16 cellular contexts compared by ENCODE assay signal in the genomic region with DNA sequence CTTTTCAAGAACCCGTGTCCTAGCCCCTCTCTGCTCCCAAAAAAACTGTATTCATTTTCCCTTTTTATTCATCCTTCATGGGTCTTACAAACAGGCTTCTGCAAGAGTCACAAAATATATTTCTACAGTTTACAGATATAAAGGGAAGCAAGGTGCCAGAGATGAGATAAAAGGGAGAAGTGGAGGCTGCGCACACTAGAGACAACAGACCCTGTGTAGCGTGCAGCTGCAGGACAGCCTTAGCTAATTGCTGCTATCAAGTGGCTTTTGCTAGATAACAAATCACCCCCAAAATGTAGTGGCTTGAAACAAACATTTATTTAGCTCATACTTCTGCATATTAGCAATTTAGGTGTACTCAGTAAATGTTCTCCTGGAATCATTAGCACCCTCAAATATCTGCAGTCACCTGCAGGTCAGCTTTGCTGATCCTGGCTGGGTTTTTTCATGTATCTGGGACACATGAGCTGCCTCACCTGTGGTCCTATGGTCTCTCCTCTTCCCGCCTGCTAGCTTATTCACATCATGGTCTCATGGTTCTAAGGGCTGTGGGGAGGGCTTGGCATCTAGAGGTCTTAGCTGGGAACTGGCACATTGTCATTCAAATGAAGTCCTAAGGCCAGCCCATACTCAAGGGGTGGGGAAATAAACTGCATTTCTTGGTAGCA. TPM values are rescaled to one million over a fixed set of nuclear protein-coding genes. Genes with fewer than 3 reads are reported as not detected.
DNase-seq lines count a peak whose midpoint lies in the region; ATAC-seq, FAIRE-seq and TF ChIP-seq lines count a peak whose summit lies in the region.
"Had no signal": no experiment of that assay in that cellular context is flagged by ENCODE, and none has a peak within 500 bp of the region (broad histone marks: within the 10 kb centered on the region; RNA-seq: fewer than 3 reads in every experiment).

No MANE protein-coding gene starts in this region.

- H3K27me3 Mint-ChIP-seq in GM23338 (ENCODE audit: insufficient read depth, low read depth, poor library complexity): peaks cover 2% of the 10 kb centered on the region
- H3K27me3 Mint-ChIP-seq: activated B cell treated with CpG ODN at 0.5 μM for 24 hours had no signal

- H3K4me2 ChIP-seq in GM23338: no peak overlapping the region
- no peak overlapping the region for H3K4me2 ChIP-seq in GM12878 (ENCODE audit: control insufficient read depth, insufficient read depth)
- H3K4me2 ChIP-seq in smooth muscle cell: peak overlapping the region; percentile 35

- H3K27ac ChIP-seq in GM23338 (ENCODE audit: low read depth): no peak overlapping the region
- H3K27ac ChIP-seq in GM12878 (ENCODE audit: control insufficient read depth, insufficient read depth): no peak overlapping the region
- peak overlapping the region in 2 of 3 donors; percentile 17 to 44 for H3K27ac ChIP-seq in right lobe of liver
- H3K27ac ChIP-seq in smooth muscle cell (ENCODE audit: low read depth): no peak overlapping the region
- H3K27ac ChIP-seq: epithelial cell of prostate had no signal

- no peak overlapping the region for H3K27ac Mint-ChIP-seq in GM23338
- H3K27ac Mint-ChIP-seq: activated B cell treated with CpG ODN at 0.5 μM for 24 hours; CD8-positive, alpha-beta memory T cell had no signal

- H3K9ac ChIP-seq in GM12878 (ENCODE audit: control insufficient read depth, insufficient read depth, low read length): no peak overlapping the region
- H3K9ac ChIP-seq in smooth muscle cell (ENCODE audit: low read depth): no peak overlapping the region

- TF ChIP-seq CTCF in GM23338 (conservative IDR thresholded peaks at IDR 0.05; ENCODE audit: low read depth in 2 of 2) (no peak), GM12878 (IDR thresholded peaks at IDR 0.05 in 2 of 3, conservative IDR thresholded peaks at IDR 0.05 in 1 of 3; ENCODE audit: control insufficient read depth in 2 of 3, extremely low read depth in 1 of 3, insufficient read depth in 1 of 3, low read depth in 3 of 3, low read length in 3 of 3) (no peak), right lobe of liver (IDR thresholded peaks at IDR 0.05) (no peak), smooth muscle cell (IDR thresholded peaks at IDR 0.05; ENCODE audit: borderline replicate concordance, insufficient read depth, poor library complexity, severe bottlenecking) (no peak)

- no peak for TF ChIP-seq EP300 in GM12878 (IDR thresholded peaks at IDR 0.05; ENCODE audit: borderline replicate concordance in 1 of 2, control insufficient read depth in 1 of 2, low read depth in 2 of 2, low read length in 2 of 2)

- TF ChIP-seq POLR2A in GM12878 (IDR thresholded peaks at IDR 0.05; ENCODE audit: low read depth, low read length): no peak
- no peak for TF ChIP-seq POLR2A in right lobe of liver (IDR thresholded peaks at IDR 0.05)

- in situ Hi-C loops in GM12878 (cut with MboI): no loop called here

- H3K9me3 Mint-ChIP-seq in GM23338: peaks cover 7% of the 10 kb centered on the region; the same call in 2 of the 3 replicates
- H3K9me3 Mint-ChIP-seq: CD8-positive, alpha-beta memory T cell had no signal

- SMC1A ChIA-PET in GM12878 (lab: Charles Lee; ENCODE audit: uncharacterized antibody, unreplicated experiment): interaction anchor here (3.7 kb wide), 1 partner anchor 8 kb away, joined by 22 read pairs; no protein-coding TSS in a partner anchor

- H3K79me2 ChIP-seq in GM23338 (replicated peaks; ENCODE audit: insufficient read depth): no peaks in the 10 kb centered on the region
- no peaks in the 10 kb centered on the region for H3K79me2 ChIP-seq in GM12878 (ENCODE audit: control insufficient read depth, insufficient read depth, low read length)
- H3K79me2 ChIP-seq in smooth muscle cell (ENCODE audit: low read depth): no peaks in the 10 kb centered on the region

- CTCF ChIA-PET in GM12878 (lab: Yijun Ruan, JAX): interaction anchor here (0.8 to 1.1 kb wide), 2 partner anchors 9 to 12 kb away, joined by 3 to 7 read pairs; no protein-coding TSS in a partner anchor

- BruUV-seq in GM12878 (replicated peaks; lab: Mats Ljungman, UMichigan): no TSS peak

- H3K27me3 ChIP-seq in GM23338 (ENCODE audit: insufficient read depth): no peaks in the 10 kb centered on the region
- H3K27me3 ChIP-seq in GM12878 (replicated peaks in 1 of 2; ENCODE audit: control insufficient read depth in 2 of 2, insufficient read depth in 2 of 2, low read length in 1 of 2): no peaks in the 10 kb centered on the region
- no peaks in the 10 kb centered on the region for H3K27me3 ChIP-seq in right lobe of liver
- no peaks in the 10 kb centered on the region for H3K27me3 ChIP-seq in smooth muscle cell (ENCODE audit: low read depth)

- H3K36me3 ChIP-seq in GM23338 (ENCODE audit: insufficient read depth): no peaks in the 10 kb centered on the region
- no peaks in the 10 kb centered on the region for H3K36me3 ChIP-seq in GM12878 (ENCODE audit: control insufficient read depth in 2 of 2, insufficient read depth in 2 of 2, low read length in 1 of 2)
- no peaks in the 10 kb centered on the region for H3K36me3 ChIP-seq in right lobe of liver
- no peaks in the 10 kb centered on the region for H3K36me3 ChIP-seq in smooth muscle cell (ENCODE audit: low read depth)

- no peaks in the 10 kb centered on the region for H4K20me1 ChIP-seq in GM23338 (replicated peaks; ENCODE audit: insufficient read depth)
- H4K20me1 ChIP-seq in GM12878 (ENCODE audit: control insufficient read depth, insufficient read depth): no peaks in the 10 kb centered on the region
- H4K20me1 ChIP-seq in smooth muscle cell (ENCODE audit: low read depth): no peaks in the 10 kb centered on the region

- WGBS in GM12878 (ENCODE audit: insufficient coverage, insufficient replicate concordance, low lambda C conversion rate, missing lambda C conversion rate): 87% methylated on average over 4 of the region's 4 CpGs
- 96% methylated on average over 4 of the region's 4 CpGs for WGBS in right lobe of liver (ENCODE audit: insufficient coverage, low coverage, low lambda C conversion rate, missing lambda C conversion rate)
- 92% methylated on average over 4 of the region's 4 CpGs for WGBS in smooth muscle cell (ENCODE audit: low lambda C conversion rate)

- intact Hi-C loops in GM12878 (cut with micrococcal nuclease; ENCODE audit: unreplicated experiment): no loop called here
- intact Hi-C loops in right lobe of liver (cut with DNase I): no loop called here

- RAD21 ChIA-PET in GM12878 (lab: Charles Lee; ENCODE audit: unreplicated experiment): no interaction called here

- no peak overlapping the region for H3K4me3 Mint-ChIP-seq in GM23338
- H3K4me3 Mint-ChIP-seq: activated B cell treated with CpG ODN at 0.5 μM for 24 hours; CD8-positive, alpha-beta memory T cell had no signal

- H3K4me1 ChIP-seq in GM23338 (ENCODE audit: insufficient read depth): no peaks in the 10 kb centered on the region
- peaks cover 15% of the 10 kb centered on the region for H3K4me1 ChIP-seq in GM12878 (ENCODE audit: control insufficient read depth, insufficient read depth, low read length)
- H3K4me1 ChIP-seq in right lobe of liver: peaks cover 0 to 11% (median 0%) of the 10 kb centered on the region in 4 donors
- H3K4me1 ChIP-seq in smooth muscle cell (ENCODE audit: low read depth): no peaks in the 10 kb centered on the region

- no peaks in the 10 kb centered on the region for H3K9me2 ChIP-seq in GM23338 (ENCODE audit: insufficient read depth)

- DNase-seq in GM23338 (ENCODE audit: low spot score): peak; percentile 51
- DNase-seq in GM12878 (ENCODE audit: low read depth, low spot score): no peak
- no peak for DNase-seq in right lobe of liver
- DNase-seq in smooth muscle cell (lab: John Stamatoyannopoulos, UW; ENCODE audit: unreplicated experiment): no peak
- DNase-seq in activated CD8-positive, alpha-beta memory T cell treated with anti-CD3 and anti-CD28 coated beads, Interleukin-2, amount 50 U/mL, for 4 hours: no peak
- no peak for DNase-seq in stimulated activated naive CD8-positive, alpha-beta T cell treated with anti-CD3 and anti-CD28 coated beads, Interleukin-15, Interleukin-2, amounts not matched to agents 100 U/mL and 50 U/mL, for 24 hours
- no peak for DNase-seq in iPS-NIHi7 (ENCODE audit: extremely low spot score)
- DNase-seq: activated B cell treated with CpG ODN at 0.5 μM for 24 hours; activated effector memory CD4-positive, alpha-beta T cell treated with Interleukin-2 at 50 U/mL for 16 hours; amniotic stem cell; CD8-positive, alpha-beta memory T cell; cortex of kidney; NCI-H1694; NCI-H2227 treated with DMSO at 0.1 percent for 48 hours had no signal

- peaks cover 7% of the 10 kb centered on the region; the same call in 2 of the 3 replicates for H3K4me1 Mint-ChIP-seq in GM23338

- H3F3A ChIP-seq in GM23338 (replicated peaks; ENCODE audit: low read depth) (no peaks in the 10 kb centered on the region), smooth muscle cell (ENCODE audit: low read depth) (peaks cover 11% of the 10 kb centered on the region)

- POLR2A ChIA-PET in GM12878 (lab: Charles Lee): no interaction called here

- TF ChIP-seq RAD21 in GM12878 (IDR thresholded peaks at IDR 0.05; ENCODE audit: insufficient read depth, low read depth, low read length): no peak

- ATAC-seq in GM23338 (peak; percentile 81), GM12878 (no peak), right lobe of liver (peak in 1 of 4 donors; percentile 8), HG02938 (IDR thresholded peaks at IDR 0.05; ENCODE audit: unreplicated experiment) (no peak)
- no peak for ATAC-seq in stimulated activated naive CD8-positive, alpha-beta T cell treated with anti-CD3 and anti-CD28 coated beads, Interleukin-15, Interleukin-2, amounts not matched to agents 100 U/mL and 50 U/mL, for 24 hours

- H3K36me3 Mint-ChIP-seq in GM23338 (ENCODE audit: low read depth): peaks cover 4% of the 10 kb centered on the region; the same call in 1 of the 3 replicates
- H3K36me3 Mint-ChIP-seq: CD8-positive, alpha-beta memory T cell had no signal

- H3K9me3 ChIP-seq in GM12878 (replicated peaks; ENCODE audit: control insufficient read depth, insufficient read depth, low read length): peaks cover 3% of the 10 kb centered on the region; the same call in 2 of the 3 replicates
- H3K9me3 ChIP-seq in right lobe of liver: no peaks in the 10 kb centered on the region
- H3K9me3 ChIP-seq in smooth muscle cell (replicated peaks; ENCODE audit: low read depth): no peaks in the 10 kb centered on the region

- H2AFZ ChIP-seq in GM23338 (no peak overlapping the region), GM12878 (ENCODE audit: control insufficient read depth, low read depth, low read length) (no peak overlapping the region), smooth muscle cell (ENCODE audit: low read depth) (no peak overlapping the region)

- no peak overlapping the region for H3K4me3 ChIP-seq in GM23338
- H3K4me3 ChIP-seq in GM12878: no peak overlapping the region
- no peak overlapping the region for H3K4me3 ChIP-seq in right lobe of liver
- no peak overlapping the region for H3K4me3 ChIP-seq in smooth muscle cell

- FAIRE-seq in GM12878 (lab: Jason Lieb, UNC): no peak

RNA-seq across cellular contexts. Expression of a gene that starts 29.4 kb away (rescaled TPM):
- total RNA-seq in GM23338 (2014; rRNA removed; shearing (Covaris generic)): 0.12 and 0.14 TPM in 2 replicates
- polyA plus RNA-seq in GM23338 (2016; fragmentation: Nextera tagmentation; extraction: Ambion mirVana): 0.78 and 0.79 TPM in 2 replicates
- total RNA-seq in GM12878 (2013; cell fraction: nucleolus; rRNA removed): 0.17 and 0.32 TPM in 2 replicates
- total RNA-seq in GM12878 (2014; rRNA removed): 0.49 and 0.62 TPM in 2 replicates
- total RNA-seq in GM12878 (2014; rRNA removed; fragmentation: Illumina TruSeq; extraction: Trizol): 0.85 and 0.97 TPM in 2 replicates
- 1.1 and 1.2 TPM in 2 replicates for total RNA-seq in GM12878 (2021)
- polyA plus RNA-seq in GM12878 (2011; ENCODE audit: low read depth): 0.05 TPM
- polyA plus RNA-seq in GM12878 (2011; rRNA removed): 0.29 and 0.52 TPM in 2 replicates
- polyA plus RNA-seq in GM12878 (2011; cell fraction: cytosol; rRNA removed): 0.10 and 0.17 TPM in 2 replicates
- 0.36 and 0.44 TPM in 2 replicates for polyA plus RNA-seq in GM12878 (2011; cell fraction: nucleus; rRNA removed)
- 0.20 and 0.48 TPM in 2 replicates for polyA plus RNA-seq in GM12878 (2012)
- 0.60 and 0.65 TPM in 2 replicates for polyA plus RNA-seq in GM12878 (2014; fragmentation: Illumina TruSeq; extraction: Trizol)
- under 1 TPM; 0.16 to 0.23 TPM for polyA plus RNA-seq in GM12878 (2014; fragmentation: Nextera tagmentation; extraction: Ambion mirVana)
- 0.58 and 0.63 TPM in 2 replicates for polyA plus RNA-seq in GM12878 (2014; rRNA removed)
- 1 to 10 TPM in 1 of 2 experiments, under 1 TPM in 1; 0.78 to 1.1 TPM for polyA plus RNA-seq in GM12878 (2016; fragmentation: Nextera tagmentation; extraction: Ambion mirVana)
- 0.07 and 0.15 TPM in 2 replicates for polyA minus RNA-seq in GM12878 (2011; rRNA and poly(A)+ RNA removed)
- polyA minus RNA-seq in GM12878 (2011; cell fraction: cytosol; rRNA and poly(A)+ RNA removed): not detected in 2 replicates
- 0.10 and 0.24 TPM in 2 replicates for polyA minus RNA-seq in GM12878 (2011; cell fraction: nucleus; rRNA and poly(A)+ RNA removed)
- total RNA-seq in right lobe of liver: 1 to 10 TPM; 1.6 to 7.3 (median 2.1) TPM
- 1.4 and 2.3 TPM in 2 replicates for total RNA-seq in smooth muscle cell
- 0.70 and 2.0 TPM in 2 replicates for polyA plus RNA-seq in smooth muscle cell
- polyA plus RNA-seq: CD8-positive, alpha-beta memory T cell had no signal

RNA-seq across cellular contexts. Expression of a gene that starts 59.5 kb away (rescaled TPM):
- total RNA-seq in GM23338 (2014; rRNA removed; shearing (Covaris generic)): 233 and 235 TPM in 2 replicates
- polyA plus RNA-seq in GM23338 (2016; fragmentation: Nextera tagmentation; extraction: Ambion mirVana) (110 and 114 TPM in 2 replicates), GM12878 (2011; rRNA removed) (132 and 184 TPM in 2 replicates), GM12878 (2014; fragmentation: Illumina TruSeq; extraction: Trizol) (107 and 127 TPM in 2 replicates), GM12878 (2014; fragmentation: Nextera tagmentation; extraction: Ambion mirVana) (10 to 100 TPM; 53.3 to 62.0 TPM), GM12878 (2014; rRNA removed) (104 and 106 TPM in 2 replicates), GM12878 (2016; fragmentation: Nextera tagmentation; extraction: Ambion mirVana) (100 to 1,000 TPM; 134 to 147 TPM), smooth muscle cell (129 and 151 TPM in 2 replicates)
- 312 and 318 TPM in 2 replicates for total RNA-seq in GM12878 (2013; cell fraction: nucleolus; rRNA removed)
- total RNA-seq in GM12878 (2014; rRNA removed) (146 and 155 TPM in 2 replicates), GM12878 (2014; rRNA removed; fragmentation: Illumina TruSeq; extraction: Trizol) (126 and 134 TPM in 2 replicates), GM12878 (2021) (138 and 143 TPM in 2 replicates), right lobe of liver (10 to 100 TPM; 79.7 to 87.1 (median 83.8) TPM), smooth muscle cell (294 and 354 TPM in 2 replicates)
- 53.0 TPM for polyA plus RNA-seq in GM12878 (2011; ENCODE audit: low read depth)
- polyA plus RNA-seq in GM12878 (2011; cell fraction: cytosol; rRNA removed): 61.7 and 81.7 TPM in 2 replicates
- polyA plus RNA-seq in GM12878 (2011; cell fraction: nucleus; rRNA removed): 69.8 and 72.5 TPM in 2 replicates
- polyA plus RNA-seq in GM12878 (2012): 54.7 and 73.9 TPM in 2 replicates
- polyA minus RNA-seq in GM12878 (2011; rRNA and poly(A)+ RNA removed): 169 and 189 TPM in 2 replicates
- polyA minus RNA-seq in GM12878 (2011; cell fraction: cytosol; rRNA and poly(A)+ RNA removed): 61.2 and 75.4 TPM in 2 replicates
- polyA minus RNA-seq in GM12878 (2011; cell fraction: nucleus; rRNA and poly(A)+ RNA removed): 80.2 and 126 TPM in 2 replicates

Comparison
In these comparisons a context has a peak if more than half of its experiments do, and no peak if none do; other contexts are left out.
1. H3K27ac ChIP-seq: peak in right lobe of liver (2 of 3); none in GM23338 (single experiment), GM12878 (single experiment) and smooth muscle cell (single experiment).